21 cellular contexts compared by ENCODE assay signal in the genomic region with DNA sequence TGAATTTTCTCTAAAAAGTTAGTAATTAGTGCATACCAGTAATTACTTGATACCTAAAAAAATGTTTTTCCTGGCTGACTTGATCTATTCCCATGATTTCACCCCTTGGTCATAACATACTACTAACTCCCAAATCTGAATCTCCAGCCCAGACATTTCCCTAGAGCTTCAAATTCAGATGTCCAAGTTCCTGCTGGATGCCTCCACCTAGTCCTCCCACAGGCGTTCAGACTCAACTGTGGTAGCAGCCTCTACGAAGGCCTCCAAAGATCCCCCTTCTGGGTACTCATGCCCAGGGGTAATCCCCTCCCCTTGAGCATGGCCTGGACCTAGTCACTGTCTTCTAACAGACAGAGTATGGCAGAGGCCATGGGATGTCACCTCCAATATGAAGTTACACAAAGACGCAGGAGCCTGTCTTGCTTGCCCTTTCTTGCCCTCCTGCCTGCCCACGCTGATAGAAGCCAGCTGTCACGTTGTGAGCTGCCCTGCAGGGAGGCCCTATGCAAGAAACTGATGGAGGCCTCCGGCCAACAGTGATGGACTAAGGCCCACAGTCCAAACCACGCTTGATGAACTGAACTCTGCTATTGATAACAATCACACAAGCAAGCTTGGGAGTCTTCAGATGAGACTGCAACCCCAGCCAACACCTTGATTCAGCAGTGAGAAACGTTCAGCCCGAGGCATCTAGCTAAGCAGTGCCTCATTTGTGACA. TPM values are rescaled to one million over a fixed set of nuclear protein-coding genes. Genes with fewer than 3 reads are reported as not detected.
A peak's percentile ranks its signal among the peaks of the same experiment; 100 is the strongest.
DNase-seq lines count a peak whose midpoint lies in the region; ATAC-seq and TF ChIP-seq lines count a peak whose summit lies in the region.
"Had no signal": no experiment of that assay in that cellular context is flagged by ENCODE, and none has a peak within 500 bp of the region (broad histone marks: within the 10 kb centered on the region; RNA-seq: fewer than 3 reads in every experiment).

No MANE protein-coding gene starts in this region.

- no peak overlapping the region for H3K27ac Mint-ChIP-seq in activated CD4-positive, alpha-beta T cell treated with anti-CD3 and anti-CD28 coated beads, Interleukin-2, amount 10 ng/mL, durations not matched to agents 24 days and 14 days
- H3K27ac Mint-ChIP-seq: GM23338 had no signal

- peaks cover 13% of the 10 kb centered on the region for H3K27me3 Mint-ChIP-seq in activated CD4-positive, alpha-beta T cell treated with anti-CD3 and anti-CD28 coated beads, Interleukin-2, amount 10 ng/mL, durations not matched to agents 24 days and 14 days

- H3K4me3 Mint-ChIP-seq in activated CD4-positive, alpha-beta T cell treated with anti-CD3 and anti-CD28 coated beads, Interleukin-2, amount 10 ng/mL, durations not matched to agents 24 days and 14 days = no peak overlapping the region
- H3K4me3 Mint-ChIP-seq: GM23338 had no signal

- H2BK12ac ChIP-seq in mesenchymal stem cell (ENCODE audit: low read length in 2 of 2) = no peak overlapping the region

- H3K9ac ChIP-seq in mesenchymal stem cell (ENCODE audit: low read length) (peak overlapping the region; percentile 26), subcutaneous abdominal adipose tissue (ENCODE audit: low read length in 5 of 5) (no peak overlapping the region)

- no peak overlapping the region for H3K4me2 ChIP-seq in mesenchymal stem cell (ENCODE audit: low read length, poor library complexity, severe bottlenecking)
- H3K4me2 ChIP-seq: GM23338 had no signal

- no peak overlapping the region for H2BK15ac ChIP-seq in mesenchymal stem cell (ENCODE audit: low read depth, poor library complexity, severe bottlenecking)

- no peaks in the 10 kb centered on the region for H3K4me1 Mint-ChIP-seq in activated CD4-positive, alpha-beta T cell treated with anti-CD3 and anti-CD28 coated beads, Interleukin-2, amount 10 ng/mL, durations not matched to agents 24 days and 14 days
- H3K4me1 Mint-ChIP-seq: GM23338 had no signal

- 70 to 81% (median 75%) methylated on average over 9 of the region's 9 CpGs for WGBS in heart left ventricle, 4 donors
- 89% methylated on average over 7 of the region's 9 CpGs for WGBS in mesenchymal stem cell

- H2BK5ac ChIP-seq in mesenchymal stem cell (ENCODE audit: low read depth, low read length, poor library complexity, severe bottlenecking) = no peak overlapping the region

- no peak for TF ChIP-seq CTCF in heart left ventricle (IDR thresholded peaks at IDR 0.05)

- no peaks in the 10 kb centered on the region for H3K79me1 ChIP-seq in mesenchymal stem cell (replicated peaks; ENCODE audit: low read length, poor library complexity, severe bottlenecking)

- no peak for TF ChIP-seq POLR2A in heart left ventricle (IDR thresholded peaks at IDR 0.05)

- no peaks in the 10 kb centered on the region for H3K9me3 Mint-ChIP-seq in activated CD4-positive, alpha-beta T cell treated with anti-CD3 and anti-CD28 coated beads, Interleukin-2, amount 10 ng/mL, durations not matched to agents 24 days and 14 days
- H3K9me3 Mint-ChIP-seq: GM23338 had no signal

- no peaks in the 10 kb centered on the region for H3K27me3 ChIP-seq in heart left ventricle
- no peaks in the 10 kb centered on the region for H3K27me3 ChIP-seq in mesenchymal stem cell (ENCODE audit: control insufficient read depth in 1 of 2, insufficient read depth in 1 of 2, low read length in 2 of 2)
- H3K27me3 ChIP-seq in subcutaneous abdominal adipose tissue (ENCODE audit: control insufficient read depth in 5 of 5, insufficient read depth in 4 of 5, low read length in 5 of 5) = no peaks in the 10 kb centered on the region
- H3K27me3 ChIP-seq: Peyer's patch had no signal

- no peak overlapping the region for H3K14ac ChIP-seq in mesenchymal stem cell (ENCODE audit: low read length in 2 of 2)

- ATAC-seq in heart left ventricle (peak; percentile 55 to 87 (median 74)), GM21360 (IDR thresholded peaks at IDR 0.05; ENCODE audit: unreplicated experiment) (no peak)
- ATAC-seq: GM23338 had no signal

- no peak overlapping the region for H4K8ac ChIP-seq in mesenchymal stem cell (ENCODE audit: low read length)

- no peaks in the 10 kb centered on the region for H3K9me3 ChIP-seq in heart left ventricle
- H3K9me3 ChIP-seq in mesenchymal stem cell (ENCODE audit: control insufficient read depth, low read length) = no peaks in the 10 kb centered on the region
- no peaks in the 10 kb centered on the region for H3K9me3 ChIP-seq in subcutaneous abdominal adipose tissue (ENCODE audit: control insufficient read depth in 5 of 5, low read length in 5 of 5)
- H3K9me3 ChIP-seq: Peyer's patch had no signal

- H3K27ac ChIP-seq in heart left ventricle (peak overlapping the region in 11 of 12 donors; percentile 0 to 67 (median 38)), mesenchymal stem cell (ENCODE audit: low read length, poor library complexity, severe bottlenecking) (no peak overlapping the region), subcutaneous abdominal adipose tissue (ENCODE audit: low read depth, low read length) (peak overlapping the region; percentile 19)
- H3K27ac ChIP-seq: 22Rv1, C4-2B, Peyer's patch had no signal

- H4K91ac ChIP-seq in mesenchymal stem cell (ENCODE audit: low read length) = no peak overlapping the region

- intact Hi-C loops in activated CD4-positive, alpha-beta T cell treated with anti-CD3 and anti-CD28 coated beads, Interleukin-2, amount 10 ng/mL, durations not matched to agents 24 days and 14 days (cut with micrococcal nuclease) = no loop called here
- intact Hi-C loops in heart left ventricle (cut with DNase I) = no loop called here

- H2BK120ac ChIP-seq in mesenchymal stem cell (ENCODE audit: low read depth, low read length) = no peak overlapping the region

- H3K4ac ChIP-seq in mesenchymal stem cell (ENCODE audit: low read depth in 1 of 2, low read length in 2 of 2) = no peak overlapping the region

- H3K36me3 ChIP-seq in heart left ventricle (no peaks in the 10 kb centered on the region), mesenchymal stem cell (ENCODE audit: control insufficient read depth in 1 of 2, insufficient read depth in 2 of 2, low read depth in 1 of 2, low read length in 2 of 2) (no peaks in the 10 kb centered on the region), subcutaneous abdominal adipose tissue (ENCODE audit: control insufficient read depth in 5 of 5, insufficient read depth in 5 of 5, low read length in 5 of 5) (no peaks in the 10 kb centered on the region)
- H3K36me3 ChIP-seq: Peyer's patch had no signal

- H3K4me3 ChIP-seq in heart left ventricle = no peak overlapping the region
- H3K4me3 ChIP-seq in mesenchymal stem cell (ENCODE audit: insufficient read depth in 1 of 2, low read depth in 1 of 2, low read length in 2 of 2) = peak overlapping the region in 1 of 2 experiments; percentile 14
- no peak overlapping the region for H3K4me3 ChIP-seq in subcutaneous abdominal adipose tissue (ENCODE audit: low read depth in 1 of 5, low read length in 5 of 5)
- H3K4me3 ChIP-seq: GM23338, Peyer's patch had no signal

- H3K23ac ChIP-seq in mesenchymal stem cell (ENCODE audit: low read length in 2 of 2) = no peak overlapping the region

- H2AFZ ChIP-seq in mesenchymal stem cell (ENCODE audit: low read depth, low read length) = no peak overlapping the region
- H2AFZ ChIP-seq: GM23338 had no signal

- peak; percentile 34 for DNase-seq in activated CD4-positive, alpha-beta T cell treated with anti-CD3 and anti-CD28 coated beads, Interleukin-2, amount 10 ng/mL, durations not matched to agents 24 days and 14 days
- no peak for DNase-seq in activated CD4-positive, alpha-beta T cell treated with anti-CD3 and anti-CD28 coated beads, Interleukin-2, amount 50 U/mL, for 48 hours
- peak in 2 of 5 donors; percentile 59 for DNase-seq in heart left ventricle
- no peak for DNase-seq in mesenchymal stem cell
- no peak for DNase-seq in SKM-1 treated with dmso at 0.1 percent for 144 hours (lab: John Stamatoyannopoulos, UW; ENCODE audit: unreplicated experiment)
- DNase-seq in medulla oblongata (ENCODE audit: extremely low spot score) = no peak
- DNase-seq: AML-193; DMS79; HCEC 1CT; NCI-H1105 treated with DMSO at 0.1 percent for 48 hours; NCI-H1694 treated with DMSO at 0.1 percent for 48 hours; NCI-H510A; NCI-H748 treated with DMSO at 0.1 percent for 48 hours; NK-92 treated with Interleukin-12 subunit alpha and Interleukin-12 subunit beta, amount 100 ng/mL, for 24 hours; Peyer's patch; SHP77 treated with DMSO at 0.1 percent for 48 hours had no signal

- no peak overlapping the region for H2AK5ac ChIP-seq in mesenchymal stem cell (ENCODE audit: low read length, severe bottlenecking)

- H3K18ac ChIP-seq in mesenchymal stem cell (ENCODE audit: low read depth in 1 of 2, low read length in 2 of 2) = no peak overlapping the region

- H3K36me3 Mint-ChIP-seq in activated CD4-positive, alpha-beta T cell treated with anti-CD3 and anti-CD28 coated beads, Interleukin-2, amount 10 ng/mL, durations not matched to agents 24 days and 14 days (ENCODE audit: low read depth) = no peaks in the 10 kb centered on the region

- H3K4me1 ChIP-seq in heart left ventricle (peaks cover 0 to 9% (median 0%) of the 10 kb centered on the region in 12 donors), mesenchymal stem cell (ENCODE audit: control insufficient read depth, insufficient read depth, low read depth, low read length) (no peaks in the 10 kb centered on the region), subcutaneous abdominal adipose tissue (ENCODE audit: control insufficient read depth in 5 of 5, insufficient read depth in 5 of 5, low read length in 5 of 5) (peaks cover 0 to 10% (median 5%) of the 10 kb centered on the region in 5 donors)
- H3K4me1 ChIP-seq: Peyer's patch had no signal

RNA-seq across cellular contexts. Expression of a gene that starts 8.6 kb away (rescaled TPM):
- 0.64 and 1.0 TPM in 2 replicates for total RNA-seq in activated CD4-positive, alpha-beta T cell treated with anti-CD3 and anti-CD28 coated beads, Interleukin-2, amount 10 ng/mL, durations not matched to agents 24 days and 14 days
- 100 to 1,000 TPM in 1 of 9 donors, 10 to 100 TPM in 8; 22.5 to 115 (median 38.9) TPM for total RNA-seq in heart left ventricle
- polyA plus RNA-seq in heart left ventricle = 10 to 100 TPM in 1 of 2 donors, 1 to 10 TPM in 1; 5.7 to 28.7 TPM
- 170 TPM for polyA plus RNA-seq in mesenchymal stem cell (2013, experiment 1 of 2)
- polyA plus RNA-seq in mesenchymal stem cell (2013, experiment 2 of 2) = 151 TPM

Comparison
In these comparisons a context has a peak if more than half of its experiments do, and no peak if none do; other contexts are left out.
1. RNA of a gene that starts 8.6 kb away (total RNA-seq): 22.5 to 115 TPM in heart left ventricle; 0.64 to 1.0 TPM in activated CD4-positive, alpha-beta T cell treated with anti-CD3 and anti-CD28 coated beads, Interleukin-2, amount 10 ng/mL, durations not matched to agents 24 days and 14 days; every median in the first group is over 10 times any median in the second.